ENCODE assay signal across 17 cellular contexts in the genomic region with DNA sequence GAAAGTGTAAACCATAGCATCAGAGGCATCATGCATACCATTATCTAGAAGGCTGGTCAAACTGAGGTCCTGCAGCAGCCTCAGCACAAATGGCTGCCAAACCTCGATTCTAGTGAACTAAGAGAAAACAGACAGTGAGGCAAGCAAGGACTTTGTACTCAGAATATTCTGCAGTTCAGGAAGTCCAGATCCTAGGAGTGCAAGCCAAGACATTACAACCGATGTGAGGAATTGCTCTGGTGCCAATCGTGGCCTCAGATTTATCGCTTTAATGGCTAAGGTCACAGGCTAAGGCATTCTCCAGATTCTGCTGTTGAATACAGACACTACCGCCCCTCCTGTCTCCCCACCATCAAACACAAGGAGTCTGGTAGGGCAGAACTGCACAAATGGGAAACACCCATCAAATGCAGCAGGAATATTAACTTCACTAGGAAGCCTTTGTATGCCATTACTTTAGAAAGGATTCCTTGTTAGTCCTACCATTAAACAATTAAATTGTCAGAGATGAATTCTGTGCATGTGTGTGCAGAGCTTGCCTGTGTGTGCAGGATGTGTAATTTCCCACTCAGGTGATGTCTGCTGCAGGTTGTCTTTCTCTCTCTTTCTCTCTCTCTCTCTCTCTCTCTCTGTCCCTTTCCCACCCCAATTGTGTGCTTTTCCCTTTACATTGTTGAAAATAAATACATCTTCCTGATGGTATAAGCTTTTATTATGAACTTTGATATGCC. TPM values are rescaled to one million over a fixed set of nuclear protein-coding genes. Genes with fewer than 3 reads are reported as not detected.
A peak's percentile ranks its signal among the peaks of the same experiment; 100 is the strongest.
DNase-seq lines count a peak whose midpoint lies in the region; ATAC-seq and TF ChIP-seq lines count a peak whose summit lies in the region.
"Had no signal": no experiment of that assay in that cellular context is flagged by ENCODE, and none has a peak within 500 bp of the region (broad histone marks: within the 10 kb centered on the region; RNA-seq: fewer than 3 reads in every experiment).

No MANE protein-coding gene starts in this region.

- TF ChIP-seq CTCF in AG10803 (conservative IDR thresholded peaks at IDR 0.05; ENCODE audit: low read length): no peak
- TF ChIP-seq CTCF in PC-3 (conservative IDR thresholded peaks at IDR 0.05; ENCODE audit: low read depth, low read length): no peak

- peaks cover 17% of the 10 kb centered on the region for H3K27me3 Mint-ChIP-seq in activated T-helper 1 cell treated with anti-CD3 and anti-CD28 coated beads, Interleukin-12 subunit alpha, Interleukin-12 subunit beta, Interleukin-2, Interleukin-4 antibody, amounts not matched to agents 30 ng/mL and 10 ng/mL and 1 ng/mL, durations not matched to agents 14 hours and 24 hours and 36 hours (ENCODE audit: insufficient read depth)

- H3K27me3 ChIP-seq in trophoblast cell (ENCODE audit: insufficient read depth, low read length): no peaks in the 10 kb centered on the region
- peaks cover 19% of the 10 kb centered on the region; the same call in 1 of the 2 replicates for H3K27me3 ChIP-seq in PC-3 (ENCODE audit: low read length)
- H3K27me3 ChIP-seq: SJSA1 had no signal

- intact Hi-C loops in activated T-helper 1 cell treated with anti-CD3 and anti-CD28 coated beads, Interleukin-12 subunit alpha, Interleukin-12 subunit beta, Interleukin-2, Interleukin-4 antibody, amounts not matched to agents 30 ng/mL and 10 ng/mL and 1 ng/mL, durations not matched to agents 14 hours and 24 hours and 36 hours (cut with micrococcal nuclease): no loop called here
- intact Hi-C loops in PC-3 (cut with micrococcal nuclease): no loop called here

- no peak overlapping the region for H4K91ac ChIP-seq in trophoblast cell (ENCODE audit: low read depth, low read length)

- H3K79me1 ChIP-seq in trophoblast cell (ENCODE audit: low read length): peaks cover 1% of the 10 kb centered on the region

- H3K79me2 ChIP-seq in trophoblast cell (ENCODE audit: control insufficient read depth, insufficient read depth, low read length, poor library complexity) (no peaks in the 10 kb centered on the region), PC-3 (ENCODE audit: low read length) (no peaks in the 10 kb centered on the region)

- H3K36me3 ChIP-seq in trophoblast cell (ENCODE audit: control insufficient read depth in 1 of 2, insufficient read depth in 2 of 2, low read length in 2 of 2): no peaks in the 10 kb centered on the region
- H3K36me3 ChIP-seq in PC-3 (ENCODE audit: low read depth, low read length): no peaks in the 10 kb centered on the region
- H3K36me3 ChIP-seq: adrenal gland, SJSA1 had no signal

- no peak overlapping the region for H3K4ac ChIP-seq in trophoblast cell (ENCODE audit: low read depth, low read length)

- H3K9me3 ChIP-seq in trophoblast cell (ENCODE audit: insufficient read depth, low read depth, low read length) (no peaks in the 10 kb centered on the region), PC-3 (ENCODE audit: low read length) (no peaks in the 10 kb centered on the region)
- H3K9me3 ChIP-seq: adrenal gland, SJSA1 had no signal

- no peaks in the 10 kb centered on the region for H3K9me2 ChIP-seq in PC-3 (replicated peaks; ENCODE audit: low read length)

- H3K18ac ChIP-seq in trophoblast cell (ENCODE audit: low read length): no peak overlapping the region

- no peak overlapping the region for H3K27ac Mint-ChIP-seq in activated T-helper 1 cell treated with anti-CD3 and anti-CD28 coated beads, Interleukin-12 subunit alpha, Interleukin-12 subunit beta, Interleukin-2, Interleukin-4 antibody, amounts not matched to agents 30 ng/mL and 10 ng/mL and 1 ng/mL, durations not matched to agents 14 hours and 24 hours and 36 hours
- H3K27ac Mint-ChIP-seq: activated T-helper 17 cell treated with anti-CD3 and anti-CD28 coated beads, Interleukin-2, amount 50 U/mL, for 72 hours; stimulated activated memory B cell treated with anti-CD40 and anti-IgM and Interleukin-4, amounts not matched to agents 10 μg/mL and 1 μg/mL and 100 μg/mL, for 72 hours had no signal

- no peaks in the 10 kb centered on the region for H3K36me3 Mint-ChIP-seq in activated T-helper 1 cell treated with anti-CD3 and anti-CD28 coated beads, Interleukin-12 subunit alpha, Interleukin-12 subunit beta, Interleukin-2, Interleukin-4 antibody, amounts not matched to agents 30 ng/mL and 10 ng/mL and 1 ng/mL, durations not matched to agents 14 hours and 24 hours and 36 hours (ENCODE audit: low read depth)
- H3K36me3 Mint-ChIP-seq: stimulated activated memory B cell treated with anti-CD40 and anti-IgM and Interleukin-4, amounts not matched to agents 10 μg/mL and 1 μg/mL and 100 μg/mL, for 72 hours had no signal

- no peak overlapping the region for H3K4me3 Mint-ChIP-seq in activated T-helper 1 cell treated with anti-CD3 and anti-CD28 coated beads, Interleukin-12 subunit alpha, Interleukin-12 subunit beta, Interleukin-2, Interleukin-4 antibody, amounts not matched to agents 30 ng/mL and 10 ng/mL and 1 ng/mL, durations not matched to agents 14 hours and 24 hours and 36 hours
- H3K4me3 Mint-ChIP-seq: activated T-helper 17 cell treated with anti-CD3 and anti-CD28 coated beads, Interleukin-2, amount 50 U/mL, for 72 hours; stimulated activated memory B cell treated with anti-CD40 and anti-IgM and Interleukin-4, amounts not matched to agents 10 μg/mL and 1 μg/mL and 100 μg/mL, for 72 hours had no signal

- CTCF ChIA-PET in PC-3 (lab: Charles Lee): no interaction called here

- no CpG with 5 or more reads among the region's 5 CpGs for WGBS in trophoblast cell (ENCODE audit: extremely low coverage, insufficient coverage, insufficient read length)

- H3K9ac ChIP-seq in trophoblast cell (ENCODE audit: low read length) (no peak overlapping the region), PC-3 (ENCODE audit: low read length) (no peak overlapping the region)

- no peak overlapping the region for H3K4me3 ChIP-seq in AG10803 (ENCODE audit: low read length)
- H3K4me3 ChIP-seq in trophoblast cell (ENCODE audit: low read depth, low read length): no peak overlapping the region
- H3K4me3 ChIP-seq in PC-3 (ENCODE audit: low read length): no peak overlapping the region
- H3K4me3 ChIP-seq: adrenal gland, SJSA1 had no signal

- no peaks in the 10 kb centered on the region for H3K4me1 Mint-ChIP-seq in activated T-helper 1 cell treated with anti-CD3 and anti-CD28 coated beads, Interleukin-12 subunit alpha, Interleukin-12 subunit beta, Interleukin-2, Interleukin-4 antibody, amounts not matched to agents 30 ng/mL and 10 ng/mL and 1 ng/mL, durations not matched to agents 14 hours and 24 hours and 36 hours (ENCODE audit: low read depth)
- H3K4me1 Mint-ChIP-seq: activated T-helper 17 cell treated with anti-CD3 and anti-CD28 coated beads, Interleukin-2, amount 50 U/mL, for 72 hours; stimulated activated memory B cell treated with anti-CD40 and anti-IgM and Interleukin-4, amounts not matched to agents 10 μg/mL and 1 μg/mL and 100 μg/mL, for 72 hours had no signal

- no peak overlapping the region for H2AFZ ChIP-seq in trophoblast cell (ENCODE audit: insufficient read depth, low read length, poor library complexity)
- no peak overlapping the region for H2AFZ ChIP-seq in PC-3 (ENCODE audit: low read length)

- POLR2A ChIA-PET in PC-3 (lab: Charles Lee; ENCODE audit: unreplicated experiment): no interaction called here

- H4K8ac ChIP-seq in trophoblast cell (ENCODE audit: low read depth, low read length): no peak overlapping the region

- H4K12ac ChIP-seq in trophoblast cell (ENCODE audit: low read depth, low read length): no peak overlapping the region

- no peak overlapping the region for H3K14ac ChIP-seq in trophoblast cell (ENCODE audit: low read length)

- no TSS peak for BruUV-seq in PC-3 (replicated peaks; lab: Mats Ljungman, UMichigan)

- H2BK12ac ChIP-seq in trophoblast cell (ENCODE audit: low read length): no peak overlapping the region

- no peaks in the 10 kb centered on the region for H3F3A ChIP-seq in PC-3 (ENCODE audit: low read length, unreplicated experiment)

- H3K27ac ChIP-seq in trophoblast cell (ENCODE audit: low read depth, low read length): peak overlapping the region; percentile 23
- no peak overlapping the region for H3K27ac ChIP-seq in PC-3 (ENCODE audit: low read length)
- H3K27ac ChIP-seq: adrenal gland, SJSA1 had no signal

- no peak overlapping the region for H2AK5ac ChIP-seq in trophoblast cell (ENCODE audit: low read length)

- H3K9me3 Mint-ChIP-seq in activated T-helper 1 cell treated with anti-CD3 and anti-CD28 coated beads, Interleukin-12 subunit alpha, Interleukin-12 subunit beta, Interleukin-2, Interleukin-4 antibody, amounts not matched to agents 30 ng/mL and 10 ng/mL and 1 ng/mL, durations not matched to agents 14 hours and 24 hours and 36 hours: no peaks in the 10 kb centered on the region
- H3K9me3 Mint-ChIP-seq: stimulated activated memory B cell treated with anti-CD40 and anti-IgM and Interleukin-4, amounts not matched to agents 10 μg/mL and 1 μg/mL and 100 μg/mL, for 72 hours had no signal

- DNase-seq in AG10803 (ENCODE audit: low read depth) (peak; percentile 17), SK-N-DZ (ENCODE audit: low spot score) (peak; percentile 21), kidney tubule cell (ENCODE audit: low spot score) (peak; percentile 41), trophoblast cell (no peak), PC-3 (no peak)
- DNase-seq in activated T-helper 1 cell treated with anti-CD3 and anti-CD28 coated beads, Interleukin-12 subunit alpha, Interleukin-12 subunit beta, Interleukin-2, Interleukin-4 antibody, amounts not matched to agents 30 ng/mL and 10 ng/mL and 1 ng/mL, durations not matched to agents 14 hours and 24 hours and 36 hours (ENCODE audit: low spot score): no peak
- DNase-seq: adrenal gland, MM.1S, NCI-H187, NCI-H524 had no signal

- no peak for ATAC-seq in PC-3
- ATAC-seq in HG03342 (IDR thresholded peaks at IDR 0.05; ENCODE audit: unreplicated experiment): no peak
- no peak for ATAC-seq in GM21723 (IDR thresholded peaks at IDR 0.05; ENCODE audit: unreplicated experiment)
- ATAC-seq: activated CD4-positive, CD25-positive, alpha-beta regulatory T cell treated with anti-CD3 and anti-CD28 coated beads, Interleukin-2, amount 50 U/mL, for 24 hours; activated T-helper 17 cell treated with anti-CD3 and anti-CD28 coated beads, Interleukin-2, amount 50 U/mL, for 72 hours; left lobe of liver; stimulated activated memory B cell treated with anti-CD40 and anti-IgM and Interleukin-4, amounts not matched to agents 10 μg/mL and 1 μg/mL and 100 μg/mL, for 72 hours had no signal

- no peak overlapping the region for H2BK5ac ChIP-seq in trophoblast cell (ENCODE audit: low read depth, low read length, poor library complexity)

- no peaks in the 10 kb centered on the region for H4K20me1 ChIP-seq in PC-3 (ENCODE audit: low read length)

- peaks cover 2% of the 10 kb centered on the region in 2 experiments for H3K4me1 ChIP-seq in trophoblast cell (ENCODE audit: control insufficient read depth in 1 of 2, insufficient read depth in 2 of 2, low read length in 2 of 2)
- peaks cover 9% of the 10 kb centered on the region; the same call in 1 of the 2 replicates for H3K4me1 ChIP-seq in PC-3 (ENCODE audit: insufficient read depth, low read length)
- H3K4me1 ChIP-seq: adrenal gland had no signal

- no peak overlapping the region for H3K4me2 ChIP-seq in trophoblast cell (ENCODE audit: low read length)
- no peak overlapping the region for H3K4me2 ChIP-seq in PC-3 (ENCODE audit: low read length)

- no peak overlapping the region for H2BK120ac ChIP-seq in trophoblast cell (ENCODE audit: insufficient read depth, low read length, poor library complexity)

- no peak overlapping the region for H3K23ac ChIP-seq in trophoblast cell (ENCODE audit: low read length)

RNA-seq across cellular contexts. Expression of a gene that starts 9.3 kb away (rescaled TPM):
- polyA plus RNA-seq in SK-N-DZ (2014; cell fraction: cytosol; rRNA removed): 8.2 and 9.4 TPM in 2 replicates
- polyA plus RNA-seq in SK-N-DZ (2014; cell fraction: nucleus; rRNA removed): 5.8 and 8.9 TPM in 2 replicates
- polyA plus RNA-seq in trophoblast cell (2013): 22.0 and 22.1 TPM in 2 replicates
- total RNA-seq in activated T-helper 1 cell treated with anti-CD3 and anti-CD28 coated beads, Interleukin-12 subunit alpha, Interleukin-12 subunit beta, Interleukin-2, Interleukin-4 antibody, amounts not matched to agents 30 ng/mL and 10 ng/mL and 1 ng/mL, durations not matched to agents 14 hours and 24 hours and 36 hours: not detected in 2 replicates
- total RNA-seq in PC-3 (2014; rRNA removed): 2.6 and 4.5 TPM in 2 replicates
- total RNA-seq: activated T-helper 17 cell treated with anti-CD3 and anti-CD28 coated beads, Interleukin-2, amount 50 U/mL, for 72 hours; left lobe of liver had no signal

Comparison
In these comparisons a context has a peak if more than half of its experiments do, and no peak if none do; other contexts are left out.
1. DNase-seq: peak in AG10803 (single experiment), SK-N-DZ (single experiment) and kidney tubule cell (single experiment); none in trophoblast cell (0 of 2), activated T-helper 1 cell treated with anti-CD3 and anti-CD28 coated beads, Interleukin-12 subunit alpha, Interleukin-12 subunit beta, Interleukin-2, Interleukin-4 antibody, amounts not matched to agents 30 ng/mL and 10 ng/mL and 1 ng/mL, durations not matched to agents 14 hours and 24 hours and 36 hours (single experiment) and PC-3 (single experiment).